1 cellular context compared by ENCODE assay signal in genomic region chr1:91500756-91501526, GRCh38.
TF ChIP-seq lines count a peak whose summit lies in the region.

Gene CDC7, plus strand, starts transcription at chr1:91500851. Its CDS starts 866 bp downstream, at chr1:91501717.

TF ChIP-seq in HEK293, 187 proteins besides CTCF, POLR2A, EP300 and RAD21 (continued from another document and continues in another):
- TF ChIP-seq, protein P1, sequence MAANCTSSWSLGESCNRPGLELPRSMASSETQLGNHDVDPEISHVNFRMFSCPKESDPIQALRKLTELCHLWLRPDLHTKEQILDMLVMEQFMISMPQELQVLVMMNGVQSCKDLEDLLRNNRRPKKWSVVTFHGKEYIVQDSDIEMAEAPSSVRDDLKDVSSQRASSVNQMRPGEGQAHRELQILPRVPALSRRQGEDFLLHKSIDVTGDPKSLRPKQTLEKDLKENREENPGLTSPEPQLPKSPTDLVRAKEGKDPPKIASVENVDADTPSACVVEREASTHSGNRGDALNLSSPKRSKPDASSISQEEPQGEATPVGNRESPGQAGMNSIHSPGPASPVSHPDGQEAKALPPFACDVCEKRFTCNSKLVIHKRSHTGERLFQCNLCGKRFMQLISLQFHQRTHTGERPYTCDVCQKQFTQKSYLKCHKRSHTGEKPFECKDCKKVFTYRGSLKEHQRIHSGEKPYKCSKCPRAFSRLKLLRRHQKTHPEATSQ (tag by site-specific recombination; IDR thresholded peaks at IDR 0.05): no peak; the same call in 1 of the 2 replicates
- TF ChIP-seq, protein P2, sequence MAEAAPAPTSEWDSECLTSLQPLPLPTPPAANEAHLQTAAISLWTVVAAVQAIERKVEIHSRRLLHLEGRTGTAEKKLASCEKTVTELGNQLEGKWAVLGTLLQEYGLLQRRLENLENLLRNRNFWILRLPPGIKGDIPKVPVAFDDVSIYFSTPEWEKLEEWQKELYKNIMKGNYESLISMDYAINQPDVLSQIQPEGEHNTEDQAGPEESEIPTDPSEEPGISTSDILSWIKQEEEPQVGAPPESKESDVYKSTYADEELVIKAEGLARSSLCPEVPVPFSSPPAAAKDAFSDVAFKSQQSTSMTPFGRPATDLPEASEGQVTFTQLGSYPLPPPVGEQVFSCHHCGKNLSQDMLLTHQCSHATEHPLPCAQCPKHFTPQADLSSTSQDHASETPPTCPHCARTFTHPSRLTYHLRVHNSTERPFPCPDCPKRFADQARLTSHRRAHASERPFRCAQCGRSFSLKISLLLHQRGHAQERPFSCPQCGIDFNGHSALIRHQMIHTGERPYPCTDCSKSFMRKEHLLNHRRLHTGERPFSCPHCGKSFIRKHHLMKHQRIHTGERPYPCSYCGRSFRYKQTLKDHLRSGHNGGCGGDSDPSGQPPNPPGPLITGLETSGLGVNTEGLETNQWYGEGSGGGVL (tag by site-specific recombination; IDR thresholded peaks at IDR 0.05): peak; percentile 45; the same call in 1 of the 2 replicates
- TF ChIP-seq KLF17 (tag by site-specific recombination; IDR thresholded peaks at IDR 0.05) (no peak; the same call in none of the 2 replicates), ZNF366 (tag by site-specific recombination; conservative IDR thresholded peaks at IDR 0.05) (peak; percentile 69), ZBTB1 (tag by site-specific recombination; IDR thresholded peaks at IDR 0.05) (no peak), ZNF660 (tag by site-specific recombination; IDR thresholded peaks at IDR 0.05) (peak; percentile 60), RBAK (tag by site-specific recombination; IDR thresholded peaks at IDR 0.05) (0 out of 2 replicates have a peak, but pooled peaks have one; percentile 10), REPIN1 (tag by site-specific recombination; IDR thresholded peaks at IDR 0.05; ENCODE audit: low read depth) (no peak), ZNF747 (tag by site-specific recombination; IDR thresholded peaks at IDR 0.05) (no peak), EGR2 (tag by site-specific recombination; IDR thresholded peaks at IDR 0.05; ENCODE audit: low read depth) (peak; percentile 34; the same call in 1 of the 2 replicates), KLF1 (tag by site-specific recombination; IDR thresholded peaks at IDR 0.05) (peak; percentile 93), KLF7 (tag by site-specific recombination; IDR thresholded peaks at IDR 0.05; ENCODE audit: borderline replicate concordance) (peak; percentile 54; the same call in 1 of the 2 replicates), ZNF175 (tag by site-specific recombination; IDR thresholded peaks at IDR 0.05) (no peak), ZNF785 (tag by site-specific recombination; IDR thresholded peaks at IDR 0.05) (no peak), BCL11B (tag by site-specific recombination; IDR thresholded peaks at IDR 0.05; ENCODE audit: low read depth) (peak; percentile 72; the same call in 1 of the 2 replicates), ZNF280D (tag by site-specific recombination; IDR thresholded peaks at IDR 0.05) (no peak), ZNF510 (tag by site-specific recombination; IDR thresholded peaks at IDR 0.05; ENCODE audit: insufficient replicate concordance) (no peak), ZNF777 (tag by site-specific recombination; IDR thresholded peaks at IDR 0.05; ENCODE audit: borderline replicate concordance) (no peak; the same call in 1 of the 2 replicates), ZNF341 (tag by site-specific recombination; IDR thresholded peaks at IDR 0.05; ENCODE audit: low read depth) (peak; percentile 97), ZNF280C (tag by site-specific recombination; IDR thresholded peaks at IDR 0.05) (no peak), ZNF629 (tag by site-specific recombination; IDR thresholded peaks at IDR 0.05) (peak; percentile 58; the same call in 1 of the 2 replicates), ZSCAN30 (tag by site-specific recombination; IDR thresholded peaks at IDR 0.05) (peak; percentile 80), TRIM28 (IDR thresholded peaks at IDR 0.05; ENCODE audit: borderline replicate concordance, low read length) (peak; percentile 70; the same call in 1 of the 2 replicates), ZEB2 (tag by site-specific recombination; IDR thresholded peaks at IDR 0.05) (peak; percentile 86), ZNF776 (tag by site-specific recombination; IDR thresholded peaks at IDR 0.05; ENCODE audit: borderline replicate concordance) (no peak), TCF7L2 (IDR thresholded peaks at IDR 0.05; ENCODE audit: borderline replicate concordance, low read depth, low read length) (no peak), ZNF214 (tag by site-specific recombination; IDR thresholded peaks at IDR 0.05; ENCODE audit: borderline replicate concordance) (no peak), MEIS1 (CRISPR knock-in tag; IDR thresholded peaks at IDR 0.05; ENCODE audit: borderline replicate concordance) (no peak), MYNN (tag by site-specific recombination; IDR thresholded peaks at IDR 0.05; ENCODE audit: borderline replicate concordance) (no peak), BCL11A (tag by site-specific recombination; IDR thresholded peaks at IDR 0.05; ENCODE audit: low read depth) (no peak), SETDB1 (IDR thresholded peaks at IDR 0.05; ENCODE audit: insufficient read length, low read length) (no peak), ZNF416 (tag by site-specific recombination; IDR thresholded peaks at IDR 0.05) (no peak), PRDM1 (tag by site-specific recombination; IDR thresholded peaks at IDR 0.05) (no peak), ZNF350 (tag by site-specific recombination; IDR thresholded peaks at IDR 0.05) (no peak), ZNF571 (tag by site-specific recombination; IDR thresholded peaks at IDR 0.05) (no peak), ZBTB17 (tag by site-specific recombination; IDR thresholded peaks at IDR 0.05) (peak; percentile 88), SP7 (tag by site-specific recombination; IDR thresholded peaks at IDR 0.05) (peak; percentile 84), OVOL3 (tag by site-specific recombination; IDR thresholded peaks at IDR 0.05) (peak; percentile 50; the same call in 1 of the 2 replicates), ZNF626 (tag by site-specific recombination; IDR thresholded peaks at IDR 0.05) (no peak)
- TF ChIP-seq, protein P3, sequence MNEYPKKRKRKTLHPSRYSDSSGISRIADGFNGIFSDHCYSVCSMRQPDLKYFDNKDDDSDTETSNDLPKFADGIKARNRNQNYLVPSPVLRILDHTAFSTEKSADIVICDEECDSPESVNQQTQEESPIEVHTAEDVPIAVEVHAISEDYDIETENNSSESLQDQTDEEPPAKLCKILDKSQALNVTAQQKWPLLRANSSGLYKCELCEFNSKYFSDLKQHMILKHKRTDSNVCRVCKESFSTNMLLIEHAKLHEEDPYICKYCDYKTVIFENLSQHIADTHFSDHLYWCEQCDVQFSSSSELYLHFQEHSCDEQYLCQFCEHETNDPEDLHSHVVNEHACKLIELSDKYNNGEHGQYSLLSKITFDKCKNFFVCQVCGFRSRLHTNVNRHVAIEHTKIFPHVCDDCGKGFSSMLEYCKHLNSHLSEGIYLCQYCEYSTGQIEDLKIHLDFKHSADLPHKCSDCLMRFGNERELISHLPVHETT (tag by site-specific recombination; IDR thresholded peaks at IDR 0.05): peak; percentile 41
- TF ChIP-seq, protein P4, sequence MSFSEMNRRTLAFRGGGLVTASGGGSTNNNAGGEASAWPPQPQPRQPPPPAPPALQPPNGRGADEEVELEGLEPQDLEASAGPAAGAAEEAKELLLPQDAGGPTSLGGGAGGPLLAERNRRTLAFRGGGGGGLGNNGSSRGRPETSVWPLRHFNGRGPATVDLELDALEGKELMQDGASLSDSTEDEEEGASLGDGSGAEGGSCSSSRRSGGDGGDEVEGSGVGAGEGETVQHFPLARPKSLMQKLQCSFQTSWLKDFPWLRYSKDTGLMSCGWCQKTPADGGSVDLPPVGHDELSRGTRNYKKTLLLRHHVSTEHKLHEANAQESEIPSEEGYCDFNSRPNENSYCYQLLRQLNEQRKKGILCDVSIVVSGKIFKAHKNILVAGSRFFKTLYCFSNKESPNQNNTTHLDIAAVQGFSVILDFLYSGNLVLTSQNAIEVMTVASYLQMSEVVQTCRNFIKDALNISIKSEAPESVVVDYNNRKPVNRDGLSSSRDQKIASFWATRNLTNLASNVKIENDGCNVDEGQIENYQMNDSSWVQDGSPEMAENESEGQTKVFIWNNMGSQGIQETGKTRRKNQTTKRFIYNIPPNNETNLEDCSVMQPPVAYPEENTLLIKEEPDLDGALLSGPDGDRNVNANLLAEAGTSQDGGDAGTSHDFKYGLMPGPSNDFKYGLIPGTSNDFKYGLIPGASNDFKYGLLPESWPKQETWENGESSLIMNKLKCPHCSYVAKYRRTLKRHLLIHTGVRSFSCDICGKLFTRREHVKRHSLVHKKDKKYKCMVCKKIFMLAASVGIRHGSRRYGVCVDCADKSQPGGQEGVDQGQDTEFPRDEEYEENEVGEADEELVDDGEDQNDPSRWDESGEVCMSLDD (tag by site-specific recombination; IDR thresholded peaks at IDR 0.05): peak; percentile 55; the same call in 1 of the 2 replicates
- TF ChIP-seq, protein P5, sequence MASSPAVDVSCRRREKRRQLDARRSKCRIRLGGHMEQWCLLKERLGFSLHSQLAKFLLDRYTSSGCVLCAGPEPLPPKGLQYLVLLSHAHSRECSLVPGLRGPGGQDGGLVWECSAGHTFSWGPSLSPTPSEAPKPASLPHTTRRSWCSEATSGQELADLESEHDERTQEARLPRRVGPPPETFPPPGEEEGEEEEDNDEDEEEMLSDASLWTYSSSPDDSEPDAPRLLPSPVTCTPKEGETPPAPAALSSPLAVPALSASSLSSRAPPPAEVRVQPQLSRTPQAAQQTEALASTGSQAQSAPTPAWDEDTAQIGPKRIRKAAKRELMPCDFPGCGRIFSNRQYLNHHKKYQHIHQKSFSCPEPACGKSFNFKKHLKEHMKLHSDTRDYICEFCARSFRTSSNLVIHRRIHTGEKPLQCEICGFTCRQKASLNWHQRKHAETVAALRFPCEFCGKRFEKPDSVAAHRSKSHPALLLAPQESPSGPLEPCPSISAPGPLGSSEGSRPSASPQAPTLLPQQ (tag by site-specific recombination; IDR thresholded peaks at IDR 0.05): peak; percentile 54
- TF ChIP-seq, protein P6, sequence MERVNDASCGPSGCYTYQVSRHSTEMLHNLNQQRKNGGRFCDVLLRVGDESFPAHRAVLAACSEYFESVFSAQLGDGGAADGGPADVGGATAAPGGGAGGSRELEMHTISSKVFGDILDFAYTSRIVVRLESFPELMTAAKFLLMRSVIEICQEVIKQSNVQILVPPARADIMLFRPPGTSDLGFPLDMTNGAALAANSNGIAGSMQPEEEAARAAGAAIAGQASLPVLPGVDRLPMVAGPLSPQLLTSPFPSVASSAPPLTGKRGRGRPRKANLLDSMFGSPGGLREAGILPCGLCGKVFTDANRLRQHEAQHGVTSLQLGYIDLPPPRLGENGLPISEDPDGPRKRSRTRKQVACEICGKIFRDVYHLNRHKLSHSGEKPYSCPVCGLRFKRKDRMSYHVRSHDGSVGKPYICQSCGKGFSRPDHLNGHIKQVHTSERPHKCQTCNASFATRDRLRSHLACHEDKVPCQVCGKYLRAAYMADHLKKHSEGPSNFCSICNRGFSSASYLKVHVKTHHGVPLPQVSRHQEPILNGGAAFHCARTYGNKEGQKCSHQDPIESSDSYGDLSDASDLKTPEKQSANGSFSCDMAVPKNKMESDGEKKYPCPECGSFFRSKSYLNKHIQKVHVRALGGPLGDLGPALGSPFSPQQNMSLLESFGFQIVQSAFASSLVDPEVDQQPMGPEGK (tag by site-specific recombination; IDR thresholded peaks at IDR 0.05): peak; percentile 85
- TF ChIP-seq, protein P7, sequence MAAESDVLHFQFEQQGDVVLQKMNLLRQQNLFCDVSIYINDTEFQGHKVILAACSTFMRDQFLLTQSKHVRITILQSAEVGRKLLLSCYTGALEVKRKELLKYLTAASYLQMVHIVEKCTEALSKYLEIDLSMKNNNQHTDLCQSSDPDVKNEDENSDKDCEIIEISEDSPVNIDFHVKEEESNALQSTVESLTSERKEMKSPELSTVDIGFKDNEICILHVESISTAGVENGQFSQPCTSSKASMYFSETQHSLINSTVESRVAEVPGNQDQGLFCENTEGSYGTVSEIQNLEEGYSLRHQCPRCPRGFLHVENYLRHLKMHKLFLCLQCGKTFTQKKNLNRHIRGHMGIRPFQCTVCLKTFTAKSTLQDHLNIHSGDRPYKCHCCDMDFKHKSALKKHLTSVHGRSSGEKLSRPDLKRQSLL (tag by site-specific recombination; IDR thresholded peaks at IDR 0.05): no peak
